In the genomic region with DNA sequence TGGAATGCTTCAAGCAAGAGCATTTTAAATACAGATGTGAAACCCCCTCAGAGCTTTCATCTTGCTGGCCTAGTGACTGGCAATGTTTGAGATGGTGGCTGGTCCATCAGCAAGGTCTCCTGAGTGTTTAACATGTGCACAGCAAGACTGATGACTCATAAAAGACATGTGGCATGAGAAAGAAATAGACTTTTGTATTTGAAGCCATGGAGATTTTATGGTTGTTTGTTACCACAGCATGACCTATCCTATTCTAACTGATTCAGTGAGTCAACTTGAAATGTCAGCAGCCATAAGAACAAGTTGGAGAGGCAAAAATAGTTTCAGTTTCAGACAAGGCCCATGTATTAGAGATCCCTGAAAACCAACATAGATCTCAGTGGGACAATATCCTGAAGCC, we compare ENCODE assay signal across 17 cellular contexts.
A peak's percentile ranks its signal among the peaks of the same experiment; 100 is the strongest.
DNase-seq lines count a peak whose midpoint lies in the region; ATAC-seq and TF ChIP-seq lines count a peak whose summit lies in the region.
"Had no signal": no experiment of that assay in that cellular context is flagged by ENCODE, and none has a peak within 500 bp of the region (broad histone marks: within the 10 kb centered on the region; RNA-seq: fewer than 3 reads in every experiment).

No MANE protein-coding gene starts in this region.

- H3K27me3 Mint-ChIP-seq in progenitor cell of endocrine pancreas: no peaks in the 10 kb centered on the region
- H3K27me3 Mint-ChIP-seq: brain had no signal

- no peaks in the 10 kb centered on the region for H3K4me1 Mint-ChIP-seq in progenitor cell of endocrine pancreas (ENCODE audit: low read depth)

- ATAC-seq in HG03354 (IDR thresholded peaks at IDR 0.05; ENCODE audit: poor library complexity, severe bottlenecking, unreplicated experiment): peak; percentile 58

- in situ Hi-C loops in brain microvascular endothelial cell (cut with HindIII; ENCODE audit: low pct_ligation_motif_present, low sequenced_read_pairs): no loop called here

- H3K4me3 ChIP-seq in brain microvascular endothelial cell (ENCODE audit: low read depth, low read length): no peak overlapping the region
- H3K4me3 ChIP-seq: esophagus squamous epithelium, tibial artery had no signal

- H3K36me3 Mint-ChIP-seq in progenitor cell of endocrine pancreas (ENCODE audit: insufficient read depth): no peaks in the 10 kb centered on the region

- no peaks in the 10 kb centered on the region for H3K27me3 ChIP-seq in brain microvascular endothelial cell (replicated peaks)
- H3K27me3 ChIP-seq: esophagus squamous epithelium, tibial artery had no signal

- H3K4me3 Mint-ChIP-seq in progenitor cell of endocrine pancreas (ENCODE audit: low read depth): no peak overlapping the region
- H3K4me3 Mint-ChIP-seq: brain had no signal

- H3K9me3 Mint-ChIP-seq in progenitor cell of endocrine pancreas (ENCODE audit: low read depth): no peaks in the 10 kb centered on the region

- no peaks in the 10 kb centered on the region for H3K36me3 ChIP-seq in brain microvascular endothelial cell (replicated peaks)
- H3K36me3 ChIP-seq: esophagus squamous epithelium, tibial artery had no signal

- DNase-seq in EL (peak; percentile 59), brain microvascular endothelial cell (peak; percentile 46), renal cortical epithelial cell (ENCODE audit: low read depth) (peak; percentile 72), NCI-H524 treated with DMSO at 0.1 percent for 48 hours (lab: John Stamatoyannopoulos, UW) (no peak), GM20000 (ENCODE audit: low spot score) (no peak), SKM-1 treated with dmso at 0.1 percent for 144 hours (lab: John Stamatoyannopoulos, UW; ENCODE audit: unreplicated experiment) (no peak), progenitor cell of endocrine pancreas (ENCODE audit: low spot score, unreplicated experiment) (no peak)
- DNase-seq: activated CD4-positive, CD25-positive, alpha-beta regulatory T cell treated with anti-CD3 and anti-CD28 coated beads, Interleukin-2, amount 50 U/mL, for 72 hours; C1 segment of cervical spinal cord; DMS79 treated with DMSO at 0.1 percent for 48 hours; esophagus squamous epithelium; NCI-H446; stimulated activated CD4-positive, alpha-beta T cell treated with anti-CD3 and anti-CD28 coated beads, Interleukin-4, amount 100 ng/mL, for 1 hour; T-helper 9 cell; tibial artery had no signal

- H3K27ac ChIP-seq in brain microvascular endothelial cell: peak overlapping the region; percentile 25
- H3K27ac ChIP-seq: esophagus squamous epithelium, tibial artery had no signal

- TF ChIP-seq CTCF in brain microvascular endothelial cell (IDR thresholded peaks at IDR 0.05; ENCODE audit: low read depth, low read length, missing control alignments) (no peak), GM20000 (IDR thresholded peaks at IDR 0.05; ENCODE audit: extremely low read depth, missing control alignments) (no peak), progenitor cell of endocrine pancreas (IDR thresholded peaks at IDR 0.05; ENCODE audit: unreplicated experiment) (no peak)

- H3K27ac Mint-ChIP-seq in progenitor cell of endocrine pancreas: no peak overlapping the region

Comparison
In these comparisons a context has a peak if more than half of its experiments do, and no peak if none do; other contexts are left out.
1. DNase-seq: peak in EL (single experiment), brain microvascular endothelial cell (single experiment) and renal cortical epithelial cell (single experiment); none in NCI-H524 treated with DMSO at 0.1 percent for 48 hours (single experiment), GM20000 (single experiment), SKM-1 treated with dmso at 0.1 percent for 144 hours (single experiment) and progenitor cell of endocrine pancreas (single experiment).